Comparison of ENCODE assay signal across 1 cellular context in the genomic region with DNA sequence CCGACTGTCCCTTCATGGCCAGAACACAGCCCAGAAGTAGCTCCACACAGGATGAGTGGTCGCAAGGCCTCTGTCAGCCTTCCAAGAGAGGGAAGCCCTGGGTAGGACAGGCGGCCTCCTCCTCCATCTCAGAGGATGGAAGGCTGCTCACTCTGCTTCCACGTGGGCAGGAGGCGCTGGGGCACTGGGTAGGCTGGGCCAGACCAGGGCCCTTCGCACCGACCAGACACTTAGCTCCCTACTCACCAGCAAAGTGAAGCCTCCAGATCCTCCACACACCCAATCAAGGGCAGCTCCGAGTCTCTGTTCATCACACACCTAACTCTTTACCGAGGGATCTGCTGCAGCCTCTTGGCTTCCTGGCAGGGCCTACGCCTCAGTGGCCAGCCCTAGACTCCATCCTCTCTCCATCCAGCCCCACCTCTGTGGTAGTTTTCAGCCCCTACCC.
TF ChIP-seq lines count a peak whose summit lies in the region.

No MANE protein-coding gene starts in this region.

TF ChIP-seq in WTC11, 78 proteins besides CTCF, POLR2A, EP300 and RAD21 (continued from another document):
- TF ChIP-seq, protein P1, sequence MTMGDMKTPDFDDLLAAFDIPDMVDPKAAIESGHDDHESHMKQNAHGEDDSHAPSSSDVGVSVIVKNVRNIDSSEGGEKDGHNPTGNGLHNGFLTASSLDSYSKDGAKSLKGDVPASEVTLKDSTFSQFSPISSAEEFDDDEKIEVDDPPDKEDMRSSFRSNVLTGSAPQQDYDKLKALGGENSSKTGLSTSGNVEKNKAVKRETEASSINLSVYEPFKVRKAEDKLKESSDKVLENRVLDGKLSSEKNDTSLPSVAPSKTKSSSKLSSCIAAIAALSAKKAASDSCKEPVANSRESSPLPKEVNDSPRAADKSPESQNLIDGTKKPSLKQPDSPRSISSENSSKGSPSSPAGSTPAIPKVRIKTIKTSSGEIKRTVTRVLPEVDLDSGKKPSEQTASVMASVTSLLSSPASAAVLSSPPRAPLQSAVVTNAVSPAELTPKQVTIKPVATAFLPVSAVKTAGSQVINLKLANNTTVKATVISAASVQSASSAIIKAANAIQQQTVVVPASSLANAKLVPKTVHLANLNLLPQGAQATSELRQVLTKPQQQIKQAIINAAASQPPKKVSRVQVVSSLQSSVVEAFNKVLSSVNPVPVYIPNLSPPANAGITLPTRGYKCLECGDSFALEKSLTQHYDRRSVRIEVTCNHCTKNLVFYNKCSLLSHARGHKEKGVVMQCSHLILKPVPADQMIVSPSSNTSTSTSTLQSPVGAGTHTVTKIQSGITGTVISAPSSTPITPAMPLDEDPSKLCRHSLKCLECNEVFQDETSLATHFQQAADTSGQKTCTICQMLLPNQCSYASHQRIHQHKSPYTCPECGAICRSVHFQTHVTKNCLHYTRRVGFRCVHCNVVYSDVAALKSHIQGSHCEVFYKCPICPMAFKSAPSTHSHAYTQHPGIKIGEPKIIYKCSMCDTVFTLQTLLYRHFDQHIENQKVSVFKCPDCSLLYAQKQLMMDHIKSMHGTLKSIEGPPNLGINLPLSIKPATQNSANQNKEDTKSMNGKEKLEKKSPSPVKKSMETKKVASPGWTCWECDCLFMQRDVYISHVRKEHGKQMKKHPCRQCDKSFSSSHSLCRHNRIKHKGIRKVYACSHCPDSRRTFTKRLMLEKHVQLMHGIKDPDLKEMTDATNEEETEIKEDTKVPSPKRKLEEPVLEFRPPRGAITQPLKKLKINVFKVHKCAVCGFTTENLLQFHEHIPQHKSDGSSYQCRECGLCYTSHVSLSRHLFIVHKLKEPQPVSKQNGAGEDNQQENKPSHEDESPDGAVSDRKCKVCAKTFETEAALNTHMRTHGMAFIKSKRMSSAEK (CRISPR knock-in tag; IDR thresholded peaks at IDR 0.05; ENCODE audit: borderline replicate concordance): no peak
- TF ChIP-seq OVOL2 (CRISPR knock-in tag; IDR thresholded peaks at IDR 0.05; ENCODE audit: borderline replicate concordance): no peak
- TF ChIP-seq, protein P2, sequence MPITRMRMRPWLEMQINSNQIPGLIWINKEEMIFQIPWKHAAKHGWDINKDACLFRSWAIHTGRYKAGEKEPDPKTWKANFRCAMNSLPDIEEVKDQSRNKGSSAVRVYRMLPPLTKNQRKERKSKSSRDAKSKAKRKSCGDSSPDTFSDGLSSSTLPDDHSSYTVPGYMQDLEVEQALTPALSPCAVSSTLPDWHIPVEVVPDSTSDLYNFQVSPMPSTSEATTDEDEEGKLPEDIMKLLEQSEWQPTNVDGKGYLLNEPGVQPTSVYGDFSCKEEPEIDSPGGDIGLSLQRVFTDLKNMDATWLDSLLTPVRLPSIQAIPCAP (CRISPR knock-in tag; IDR thresholded peaks at IDR 0.05): no peak
- TF ChIP-seq, protein P3, sequence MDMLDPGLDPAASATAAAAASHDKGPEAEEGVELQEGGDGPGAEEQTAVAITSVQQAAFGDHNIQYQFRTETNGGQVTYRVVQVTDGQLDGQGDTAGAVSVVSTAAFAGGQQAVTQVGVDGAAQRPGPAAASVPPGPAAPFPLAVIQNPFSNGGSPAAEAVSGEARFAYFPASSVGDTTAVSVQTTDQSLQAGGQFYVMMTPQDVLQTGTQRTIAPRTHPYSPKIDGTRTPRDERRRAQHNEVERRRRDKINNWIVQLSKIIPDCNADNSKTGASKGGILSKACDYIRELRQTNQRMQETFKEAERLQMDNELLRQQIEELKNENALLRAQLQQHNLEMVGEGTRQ (CRISPR knock-in tag; IDR thresholded peaks at IDR 0.05): no peak
- TF ChIP-seq TEAD4 (CRISPR knock-in tag; IDR thresholded peaks at IDR 0.05): no peak
- no peak for TF ChIP-seq ZNF138 (CRISPR knock-in tag; conservative IDR thresholded peaks at IDR 0.05)
- no peak for TF ChIP-seq NR2C2 (CRISPR knock-in tag; IDR thresholded peaks at IDR 0.05)
- TF ChIP-seq, protein P4, sequence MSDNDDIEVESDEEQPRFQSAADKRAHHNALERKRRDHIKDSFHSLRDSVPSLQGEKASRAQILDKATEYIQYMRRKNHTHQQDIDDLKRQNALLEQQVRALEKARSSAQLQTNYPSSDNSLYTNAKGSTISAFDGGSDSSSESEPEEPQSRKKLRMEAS (CRISPR knock-in tag; IDR thresholded peaks at IDR 0.05): no peak
